In genomic region chr15:60421544-60421943, GRCh38 we compare ENCODE assay signal across 1 cellular context.
TF ChIP-seq lines count a peak whose summit lies in the region.

No MANE protein-coding gene starts in this region.

TF ChIP-seq in SK-N-SH, 30 proteins besides CTCF, POLR2A, EP300 and RAD21 (continued from another document):
- TF ChIP-seq, protein P1, sequence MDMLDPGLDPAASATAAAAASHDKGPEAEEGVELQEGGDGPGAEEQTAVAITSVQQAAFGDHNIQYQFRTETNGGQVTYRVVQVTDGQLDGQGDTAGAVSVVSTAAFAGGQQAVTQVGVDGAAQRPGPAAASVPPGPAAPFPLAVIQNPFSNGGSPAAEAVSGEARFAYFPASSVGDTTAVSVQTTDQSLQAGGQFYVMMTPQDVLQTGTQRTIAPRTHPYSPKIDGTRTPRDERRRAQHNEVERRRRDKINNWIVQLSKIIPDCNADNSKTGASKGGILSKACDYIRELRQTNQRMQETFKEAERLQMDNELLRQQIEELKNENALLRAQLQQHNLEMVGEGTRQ (IDR thresholded peaks at IDR 0.05; ENCODE audit: borderline replicate concordance, low read depth, low read length): no peak
- TF ChIP-seq FOXJ3 (CRISPR knock-in tag; IDR thresholded peaks at IDR 0.05): no peak
- TF ChIP-seq, protein P2, sequence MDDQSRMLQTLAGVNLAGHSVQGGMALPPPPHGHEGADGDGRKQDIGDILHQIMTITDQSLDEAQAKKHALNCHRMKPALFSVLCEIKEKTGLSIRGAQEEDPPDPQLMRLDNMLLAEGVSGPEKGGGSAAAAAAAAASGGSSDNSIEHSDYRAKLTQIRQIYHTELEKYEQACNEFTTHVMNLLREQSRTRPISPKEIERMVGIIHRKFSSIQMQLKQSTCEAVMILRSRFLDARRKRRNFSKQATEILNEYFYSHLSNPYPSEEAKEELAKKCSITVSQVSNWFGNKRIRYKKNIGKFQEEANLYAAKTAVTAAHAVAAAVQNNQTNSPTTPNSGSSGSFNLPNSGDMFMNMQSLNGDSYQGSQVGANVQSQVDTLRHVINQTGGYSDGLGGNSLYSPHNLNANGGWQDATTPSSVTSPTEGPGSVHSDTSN (IDR thresholded peaks at IDR 0.05): peak; percentile 62
- no peak for TF ChIP-seq TAF1 (IDR thresholded peaks at IDR 0.05; ENCODE audit: borderline replicate concordance, low read depth, low read length)
- TF ChIP-seq, protein P3, sequence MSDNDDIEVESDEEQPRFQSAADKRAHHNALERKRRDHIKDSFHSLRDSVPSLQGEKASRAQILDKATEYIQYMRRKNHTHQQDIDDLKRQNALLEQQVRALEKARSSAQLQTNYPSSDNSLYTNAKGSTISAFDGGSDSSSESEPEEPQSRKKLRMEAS (IDR thresholded peaks at IDR 0.05; ENCODE audit: low read depth): peak; percentile 42; the same call in 1 of the 2 replicates
- no peak for TF ChIP-seq GATA2 (CRISPR knock-in tag; IDR thresholded peaks at IDR 0.05)
- TF ChIP-seq SMC3 (IDR thresholded peaks at IDR 0.05; ENCODE audit: low read depth, low read length): no peak
- TF ChIP-seq FOXM1 (IDR thresholded peaks at IDR 0.05; ENCODE audit: low read depth): peak; percentile 29; the same call in 1 of the 2 replicates
- TF ChIP-seq NRF1 (IDR thresholded peaks at IDR 0.05; ENCODE audit: low read depth, low read length): no peak
- peak; percentile 89 for TF ChIP-seq NFIC (IDR thresholded peaks at IDR 0.05; ENCODE audit: borderline replicate concordance)
- TF ChIP-seq RCOR1 (IDR thresholded peaks at IDR 0.05; ENCODE audit: low read length): no peak
- TF ChIP-seq REST (IDR thresholded peaks at IDR 0.05; ENCODE audit: low read depth, low read length): no peak
- TF ChIP-seq POLR2AphosphoS5 (IDR thresholded peaks at IDR 0.05; ENCODE audit: low read depth, low read length): peak; percentile 46; the same call in 1 of the 2 replicates
- TF ChIP-seq SIN3A (IDR thresholded peaks at IDR 0.05; ENCODE audit: borderline replicate concordance, low read depth, low read length): 0 out of 2 replicates have a peak, but pooled peaks have one; percentile 31
- peak; percentile 92 for TF ChIP-seq JUND (IDR thresholded peaks at IDR 0.05)
